Comparison of ENCODE assay signal across 1 cellular context in the genomic region with DNA sequence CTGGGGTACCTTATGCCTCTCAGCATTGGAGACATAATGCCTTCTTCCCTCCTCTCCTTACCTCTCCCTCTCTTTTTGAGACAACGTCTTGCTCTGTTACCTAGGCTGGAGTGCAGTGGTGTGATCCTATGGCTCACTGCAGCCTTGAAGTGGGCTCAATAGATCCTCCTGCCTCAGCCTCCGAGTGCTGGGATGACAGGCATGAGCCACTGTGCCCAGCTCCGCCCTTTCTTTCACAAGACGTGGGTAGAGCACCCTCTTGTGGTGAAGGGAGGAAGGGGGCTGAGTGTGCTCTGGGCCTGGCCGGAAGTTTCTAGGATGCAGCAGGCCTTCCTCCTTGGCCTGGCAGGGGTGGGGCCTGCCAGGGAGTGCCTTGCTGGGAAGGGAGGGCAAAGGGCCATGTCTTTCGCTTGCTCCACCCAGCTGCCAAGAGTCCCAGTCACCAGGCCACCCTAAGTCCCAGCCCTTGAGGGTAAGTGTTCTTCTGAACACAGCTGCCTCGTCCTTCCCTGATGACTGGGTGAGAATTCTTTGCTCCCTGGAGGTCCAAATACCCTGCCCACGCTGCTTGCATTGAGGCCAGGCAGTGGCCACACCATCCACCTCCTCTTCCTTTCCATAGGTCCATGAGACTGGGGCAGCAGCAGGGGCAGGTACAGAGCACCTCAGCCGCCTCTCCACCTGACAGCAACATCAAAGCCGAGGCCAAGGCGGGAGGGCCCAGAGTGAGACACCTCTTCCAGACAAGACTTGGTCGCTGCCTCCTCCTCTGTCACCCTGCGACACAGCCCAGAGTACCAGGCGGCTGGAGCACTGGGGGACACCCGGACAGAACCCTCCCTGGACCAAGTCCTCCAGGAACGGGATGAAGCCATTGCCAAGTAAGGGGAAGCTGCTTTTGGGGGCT.
TF ChIP-seq lines count a peak whose summit lies in the region.

No MANE protein-coding gene starts in this region.

TF ChIP-seq in K562, 482 proteins besides CTCF, POLR2A, EP300 and RAD21 (continued from another document and continues in another):
- peak; percentile 59 for TF ChIP-seq E2F8 (IDR thresholded peaks at IDR 0.05; ENCODE audit: low read depth, partially characterized antibody)
- no peak for TF ChIP-seq IRF2 (CRISPR knock-in tag; IDR thresholded peaks at IDR 0.05)
- TF ChIP-seq BDP1 (IDR thresholded peaks at IDR 0.05; ENCODE audit: insufficient read depth, insufficient read length): no peak
- TF ChIP-seq HNRNPH1 (optimal IDR thresholded peaks at IDR 0.05; ENCODE audit: low read depth, low read length): no peak
- no peak for TF ChIP-seq TFE3 (CRISPR knock-in tag; IDR thresholded peaks at IDR 0.05)
- no peak for TF ChIP-seq SMAD2 (IDR thresholded peaks at IDR 0.05; ENCODE audit: low read depth, low read length)
- TF ChIP-seq, protein P1, sequence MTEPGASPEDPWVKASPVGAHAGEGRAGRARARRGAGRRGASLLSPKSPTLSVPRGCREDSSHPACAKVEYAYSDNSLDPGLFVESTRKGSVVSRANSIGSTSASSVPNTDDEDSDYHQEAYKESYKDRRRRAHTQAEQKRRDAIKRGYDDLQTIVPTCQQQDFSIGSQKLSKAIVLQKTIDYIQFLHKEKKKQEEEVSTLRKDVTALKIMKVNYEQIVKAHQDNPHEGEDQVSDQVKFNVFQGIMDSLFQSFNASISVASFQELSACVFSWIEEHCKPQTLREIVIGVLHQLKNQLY (CRISPR knock-in tag; conservative IDR thresholded peaks at IDR 0.05): no peak
- TF ChIP-seq, protein P2, sequence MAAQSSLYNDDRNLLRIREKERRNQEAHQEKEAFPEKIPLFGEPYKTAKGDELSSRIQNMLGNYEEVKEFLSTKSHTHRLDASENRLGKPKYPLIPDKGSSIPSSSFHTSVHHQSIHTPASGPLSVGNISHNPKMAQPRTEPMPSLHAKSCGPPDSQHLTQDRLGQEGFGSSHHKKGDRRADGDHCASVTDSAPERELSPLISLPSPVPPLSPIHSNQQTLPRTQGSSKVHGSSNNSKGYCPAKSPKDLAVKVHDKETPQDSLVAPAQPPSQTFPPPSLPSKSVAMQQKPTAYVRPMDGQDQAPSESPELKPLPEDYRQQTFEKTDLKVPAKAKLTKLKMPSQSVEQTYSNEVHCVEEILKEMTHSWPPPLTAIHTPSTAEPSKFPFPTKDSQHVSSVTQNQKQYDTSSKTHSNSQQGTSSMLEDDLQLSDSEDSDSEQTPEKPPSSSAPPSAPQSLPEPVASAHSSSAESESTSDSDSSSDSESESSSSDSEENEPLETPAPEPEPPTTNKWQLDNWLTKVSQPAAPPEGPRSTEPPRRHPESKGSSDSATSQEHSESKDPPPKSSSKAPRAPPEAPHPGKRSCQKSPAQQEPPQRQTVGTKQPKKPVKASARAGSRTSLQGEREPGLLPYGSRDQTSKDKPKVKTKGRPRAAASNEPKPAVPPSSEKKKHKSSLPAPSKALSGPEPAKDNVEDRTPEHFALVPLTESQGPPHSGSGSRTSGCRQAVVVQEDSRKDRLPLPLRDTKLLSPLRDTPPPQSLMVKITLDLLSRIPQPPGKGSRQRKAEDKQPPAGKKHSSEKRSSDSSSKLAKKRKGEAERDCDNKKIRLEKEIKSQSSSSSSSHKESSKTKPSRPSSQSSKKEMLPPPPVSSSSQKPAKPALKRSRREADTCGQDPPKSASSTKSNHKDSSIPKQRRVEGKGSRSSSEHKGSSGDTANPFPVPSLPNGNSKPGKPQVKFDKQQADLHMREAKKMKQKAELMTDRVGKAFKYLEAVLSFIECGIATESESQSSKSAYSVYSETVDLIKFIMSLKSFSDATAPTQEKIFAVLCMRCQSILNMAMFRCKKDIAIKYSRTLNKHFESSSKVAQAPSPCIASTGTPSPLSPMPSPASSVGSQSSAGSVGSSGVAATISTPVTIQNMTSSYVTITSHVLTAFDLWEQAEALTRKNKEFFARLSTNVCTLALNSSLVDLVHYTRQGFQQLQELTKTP (IDR thresholded peaks at IDR 0.05; ENCODE audit: low read depth in 1 of 2, partially characterized antibody in 2 of 2): no peak
- no peak for TF ChIP-seq SAFB (IDR thresholded peaks at IDR 0.05; ENCODE audit: borderline replicate concordance, low read depth, low read length)
- peak; percentile 45; the same call in 1 of the 2 replicates for TF ChIP-seq ESRRA (IDR thresholded peaks at IDR 0.05; ENCODE audit: borderline replicate concordance, low read depth)
- TF ChIP-seq SMARCB1 (IDR thresholded peaks at IDR 0.05; ENCODE audit: insufficient read length, low read depth): no peak
- TF ChIP-seq ELF2 (CRISPR knock-in tag; IDR thresholded peaks at IDR 0.05): peak; percentile 58; the same call in 1 of the 2 replicates
- TF ChIP-seq ZBTB1 (CRISPR knock-in tag; IDR thresholded peaks at IDR 0.05; ENCODE audit: borderline replicate concordance, low read depth): no peak
- no peak for TF ChIP-seq DIDO1 (tag; IDR thresholded peaks at IDR 0.05; ENCODE audit: low read depth)
- no peak for TF ChIP-seq FIP1L1 (IDR thresholded peaks at IDR 0.05; ENCODE audit: low read depth, low read length, poor library complexity, severe bottlenecking)
- TF ChIP-seq THRB (CRISPR knock-in tag; conservative IDR thresholded peaks at IDR 0.05): 0 out of 2 replicates have a peak, but pooled peaks have one; percentile 14
- no peak for TF ChIP-seq ZFPM2 (CRISPR knock-in tag; IDR thresholded peaks at IDR 0.05)
- TF ChIP-seq BMI1 (IDR thresholded peaks at IDR 0.05; ENCODE audit: low read length): no peak
- TF ChIP-seq IFI16 (CRISPR knock-in tag; IDR thresholded peaks at IDR 0.05): no peak
- no peak for TF ChIP-seq NELFE (IDR thresholded peaks at IDR 0.05; ENCODE audit: insufficient read depth, insufficient read length)
- TF ChIP-seq ZSCAN32 (CRISPR knock-in tag; IDR thresholded peaks at IDR 0.05): no peak
- TF ChIP-seq MYBL2 (IDR thresholded peaks at IDR 0.05; ENCODE audit: low read depth): no peak
- TF ChIP-seq MYBL2 (CRISPR knock-in tag; IDR thresholded peaks at IDR 0.05; ENCODE audit: borderline replicate concordance): no peak
- TF ChIP-seq GATAD2A (IDR thresholded peaks at IDR 0.05): no peak
- TF ChIP-seq COPS2 (conservative IDR thresholded peaks at IDR 0.05): no peak
- TF ChIP-seq ZNF124 (CRISPR knock-in tag; IDR thresholded peaks at IDR 0.05): no peak
- TF ChIP-seq ATF4 (CRISPR knock-in tag; IDR thresholded peaks at IDR 0.05): 0 out of 2 replicates have a peak, but pooled peaks have one; percentile 6
- TF ChIP-seq TBL1XR1 (IDR thresholded peaks at IDR 0.05; ENCODE audit: low read length in 2 of 2): peak in 1 of 2 experiments; percentile 61; a peak in 2 of 4 replicates
- TF ChIP-seq, protein P3, sequence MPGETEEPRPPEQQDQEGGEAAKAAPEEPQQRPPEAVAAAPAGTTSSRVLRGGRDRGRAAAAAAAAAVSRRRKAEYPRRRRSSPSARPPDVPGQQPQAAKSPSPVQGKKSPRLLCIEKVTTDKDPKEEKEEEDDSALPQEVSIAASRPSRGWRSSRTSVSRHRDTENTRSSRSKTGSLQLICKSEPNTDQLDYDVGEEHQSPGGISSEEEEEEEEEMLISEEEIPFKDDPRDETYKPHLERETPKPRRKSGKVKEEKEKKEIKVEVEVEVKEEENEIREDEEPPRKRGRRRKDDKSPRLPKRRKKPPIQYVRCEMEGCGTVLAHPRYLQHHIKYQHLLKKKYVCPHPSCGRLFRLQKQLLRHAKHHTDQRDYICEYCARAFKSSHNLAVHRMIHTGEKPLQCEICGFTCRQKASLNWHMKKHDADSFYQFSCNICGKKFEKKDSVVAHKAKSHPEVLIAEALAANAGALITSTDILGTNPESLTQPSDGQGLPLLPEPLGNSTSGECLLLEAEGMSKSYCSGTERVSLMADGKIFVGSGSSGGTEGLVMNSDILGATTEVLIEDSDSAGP (CRISPR knock-in tag; IDR thresholded peaks at IDR 0.05): no peak; the same call in 1 of the 2 replicates
- no peak for TF ChIP-seq ZNF197 (CRISPR knock-in tag; IDR thresholded peaks at IDR 0.05; ENCODE audit: low read depth)
- TF ChIP-seq ZNF121 (CRISPR knock-in tag; conservative IDR thresholded peaks at IDR 0.05): no peak
- TF ChIP-seq TCF3 (CRISPR knock-in tag; IDR thresholded peaks at IDR 0.05): peak; percentile 41; the same call in 1 of the 2 replicates
- TF ChIP-seq KAT7 (CRISPR knock-in tag; IDR thresholded peaks at IDR 0.05; ENCODE audit: borderline replicate concordance): peak; percentile 8; the same call in 1 of the 2 replicates
- TF ChIP-seq GATA2 (CRISPR knock-in tag; IDR thresholded peaks at IDR 0.05): no peak
- TF ChIP-seq FOXA1 (IDR thresholded peaks at IDR 0.05; ENCODE audit: borderline replicate concordance): no peak
- TF ChIP-seq, protein P4, sequence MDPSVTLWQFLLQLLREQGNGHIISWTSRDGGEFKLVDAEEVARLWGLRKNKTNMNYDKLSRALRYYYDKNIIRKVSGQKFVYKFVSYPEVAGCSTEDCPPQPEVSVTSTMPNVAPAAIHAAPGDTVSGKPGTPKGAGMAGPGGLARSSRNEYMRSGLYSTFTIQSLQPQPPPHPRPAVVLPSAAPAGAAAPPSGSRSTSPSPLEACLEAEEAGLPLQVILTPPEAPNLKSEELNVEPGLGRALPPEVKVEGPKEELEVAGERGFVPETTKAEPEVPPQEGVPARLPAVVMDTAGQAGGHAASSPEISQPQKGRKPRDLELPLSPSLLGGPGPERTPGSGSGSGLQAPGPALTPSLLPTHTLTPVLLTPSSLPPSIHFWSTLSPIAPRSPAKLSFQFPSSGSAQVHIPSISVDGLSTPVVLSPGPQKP (CRISPR knock-in tag; IDR thresholded peaks at IDR 0.05): no peak
- peak; percentile 35 to 38; a peak in 1 of 4 replicates for TF ChIP-seq TEAD1 (CRISPR knock-in tag; IDR thresholded peaks at IDR 0.05)
- TF ChIP-seq PRPF4 (IDR thresholded peaks at IDR 0.05; ENCODE audit: insufficient read depth, low read depth, low read length, poor library complexity, severe bottlenecking): no peak
- TF ChIP-seq LEF1 (IDR thresholded peaks at IDR 0.05): no peak
- TF ChIP-seq CC2D1A (IDR thresholded peaks at IDR 0.05): peak; percentile 81
- TF ChIP-seq ZNF311 (CRISPR knock-in tag; IDR thresholded peaks at IDR 0.05): no peak
- TF ChIP-seq BCOR (IDR thresholded peaks at IDR 0.05): peak; percentile 51; the same call in 1 of the 2 replicates
- TF ChIP-seq, protein P5, sequence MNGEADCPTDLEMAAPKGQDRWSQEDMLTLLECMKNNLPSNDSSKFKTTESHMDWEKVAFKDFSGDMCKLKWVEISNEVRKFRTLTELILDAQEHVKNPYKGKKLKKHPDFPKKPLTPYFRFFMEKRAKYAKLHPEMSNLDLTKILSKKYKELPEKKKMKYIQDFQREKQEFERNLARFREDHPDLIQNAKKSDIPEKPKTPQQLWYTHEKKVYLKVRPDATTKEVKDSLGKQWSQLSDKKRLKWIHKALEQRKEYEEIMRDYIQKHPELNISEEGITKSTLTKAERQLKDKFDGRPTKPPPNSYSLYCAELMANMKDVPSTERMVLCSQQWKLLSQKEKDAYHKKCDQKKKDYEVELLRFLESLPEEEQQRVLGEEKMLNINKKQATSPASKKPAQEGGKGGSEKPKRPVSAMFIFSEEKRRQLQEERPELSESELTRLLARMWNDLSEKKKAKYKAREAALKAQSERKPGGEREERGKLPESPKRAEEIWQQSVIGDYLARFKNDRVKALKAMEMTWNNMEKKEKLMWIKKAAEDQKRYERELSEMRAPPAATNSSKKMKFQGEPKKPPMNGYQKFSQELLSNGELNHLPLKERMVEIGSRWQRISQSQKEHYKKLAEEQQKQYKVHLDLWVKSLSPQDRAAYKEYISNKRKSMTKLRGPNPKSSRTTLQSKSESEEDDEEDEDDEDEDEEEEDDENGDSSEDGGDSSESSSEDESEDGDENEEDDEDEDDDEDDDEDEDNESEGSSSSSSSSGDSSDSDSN (IDR thresholded peaks at IDR 0.05; ENCODE audit: borderline replicate concordance in 1 of 2, low read depth in 2 of 2, low read length in 2 of 2): 0 out of 4 replicates have a peak, but pooled peaks of 1 of the 2 experiments have one; percentile 39
- TF ChIP-seq ZNF696 (CRISPR knock-in tag; conservative IDR thresholded peaks at IDR 0.05): no peak
- TF ChIP-seq RUNX1 (IDR thresholded peaks at IDR 0.05; ENCODE audit: low read depth): no peak
- TF ChIP-seq TRIM24 (IDR thresholded peaks at IDR 0.05): no peak; a peak in 1 of 4 replicates
